ENCODE assay signal across 1 cellular context in the genomic region with DNA sequence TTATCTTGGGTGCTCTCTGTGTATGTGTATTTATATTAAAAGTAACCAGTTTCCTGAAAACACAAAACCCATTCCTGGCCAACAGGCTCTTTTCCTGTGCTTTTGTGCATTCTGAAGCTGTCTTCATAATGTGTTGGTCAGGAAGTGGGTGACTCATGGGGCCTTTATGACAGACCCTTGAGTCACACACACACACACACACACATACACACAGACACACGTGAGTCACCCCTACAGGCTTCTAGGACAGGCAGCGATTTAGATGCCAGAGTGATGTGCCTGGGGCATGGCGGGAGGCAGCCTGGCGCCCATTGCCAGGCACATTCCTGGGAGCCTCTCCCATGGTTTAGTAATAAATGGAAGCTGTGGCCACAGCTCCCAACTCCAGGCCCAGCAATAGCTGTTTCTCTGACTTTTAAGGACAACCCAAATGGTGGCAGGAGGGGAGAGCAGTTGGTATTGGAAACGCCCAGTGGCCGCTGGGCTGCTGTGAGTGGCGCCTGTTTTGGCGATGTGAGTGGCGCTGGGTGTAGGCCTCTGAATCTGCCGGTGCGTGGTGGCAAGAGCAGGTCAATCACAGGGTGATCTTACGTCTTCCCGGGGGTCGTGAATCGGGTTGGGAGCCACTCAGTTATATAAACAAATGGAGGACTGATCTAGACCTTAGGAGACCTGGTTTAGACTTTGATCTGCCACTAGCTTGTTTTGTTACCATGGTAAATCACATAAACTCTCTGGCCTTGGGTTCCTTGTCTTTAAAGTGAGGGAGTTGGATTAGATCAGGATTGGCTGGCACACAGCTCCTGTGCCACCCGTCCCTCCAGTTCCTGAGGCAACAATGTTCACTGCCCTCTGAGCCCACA.
TF ChIP-seq lines count a peak whose summit lies in the region.

No MANE protein-coding gene starts in this region.

TF ChIP-seq in HepG2, 621 proteins besides CTCF, POLR2A, EP300 and RAD21 (continued from another document and continues in another):
- no peak for TF ChIP-seq ZNF224 (CRISPR knock-in tag; IDR thresholded peaks at IDR 0.05)
- TF ChIP-seq, protein P1, sequence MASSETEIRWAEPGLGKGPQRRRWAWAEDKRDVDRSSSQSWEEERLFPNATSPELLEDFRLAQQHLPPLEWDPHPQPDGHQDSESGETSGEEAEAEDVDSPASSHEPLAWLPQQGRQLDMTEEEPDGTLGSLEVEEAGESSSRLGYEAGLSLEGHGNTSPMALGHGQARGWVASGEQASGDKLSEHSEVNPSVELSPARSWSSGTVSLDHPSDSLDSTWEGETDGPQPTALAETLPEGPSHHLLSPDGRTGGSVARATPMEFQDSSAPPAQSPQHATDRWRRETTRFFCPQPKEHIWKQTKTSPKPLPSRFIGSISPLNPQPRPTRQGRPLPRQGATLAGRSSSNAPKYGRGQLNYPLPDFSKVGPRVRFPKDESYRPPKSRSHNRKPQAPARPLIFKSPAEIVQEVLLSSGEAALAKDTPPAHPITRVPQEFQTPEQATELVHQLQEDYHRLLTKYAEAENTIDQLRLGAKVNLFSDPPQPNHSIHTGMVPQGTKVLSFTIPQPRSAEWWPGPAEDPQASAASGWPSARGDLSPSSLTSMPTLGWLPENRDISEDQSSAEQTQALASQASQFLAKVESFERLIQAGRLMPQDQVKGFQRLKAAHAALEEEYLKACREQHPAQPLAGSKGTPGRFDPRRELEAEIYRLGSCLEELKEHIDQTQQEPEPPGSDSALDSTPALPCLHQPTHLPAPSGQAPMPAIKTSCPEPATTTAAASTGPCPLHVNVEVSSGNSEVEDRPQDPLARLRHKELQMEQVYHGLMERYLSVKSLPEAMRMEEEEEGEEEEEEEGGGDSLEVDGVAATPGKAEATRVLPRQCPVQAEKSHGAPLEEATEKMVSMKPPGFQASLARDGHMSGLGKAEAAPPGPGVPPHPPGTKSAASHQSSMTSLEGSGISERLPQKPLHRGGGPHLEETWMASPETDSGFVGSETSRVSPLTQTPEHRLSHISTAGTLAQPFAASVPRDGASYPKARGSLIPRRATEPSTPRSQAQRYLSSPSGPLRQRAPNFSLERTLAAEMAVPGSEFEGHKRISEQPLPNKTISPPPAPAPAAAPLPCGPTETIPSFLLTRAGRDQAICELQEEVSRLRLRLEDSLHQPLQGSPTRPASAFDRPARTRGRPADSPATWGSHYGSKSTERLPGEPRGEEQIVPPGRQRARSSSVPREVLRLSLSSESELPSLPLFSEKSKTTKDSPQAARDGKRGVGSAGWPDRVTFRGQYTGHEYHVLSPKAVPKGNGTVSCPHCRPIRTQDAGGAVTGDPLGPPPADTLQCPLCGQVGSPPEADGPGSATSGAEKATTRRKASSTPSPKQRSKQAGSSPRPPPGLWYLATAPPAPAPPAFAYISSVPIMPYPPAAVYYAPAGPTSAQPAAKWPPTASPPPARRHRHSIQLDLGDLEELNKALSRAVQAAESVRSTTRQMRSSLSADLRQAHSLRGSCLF (CRISPR knock-in tag; IDR thresholded peaks at IDR 0.05; ENCODE audit: borderline replicate concordance): no peak
- no peak for TF ChIP-seq MTF1 (CRISPR knock-in tag; IDR thresholded peaks at IDR 0.05)
- TF ChIP-seq ZSCAN9 (CRISPR knock-in tag; IDR thresholded peaks at IDR 0.05; ENCODE audit: borderline replicate concordance): no peak
- peak; percentile 47; the same call in 1 of the 2 replicates for TF ChIP-seq RXRA (CRISPR knock-in tag; IDR thresholded peaks at IDR 0.05)
- TF ChIP-seq, protein P2, sequence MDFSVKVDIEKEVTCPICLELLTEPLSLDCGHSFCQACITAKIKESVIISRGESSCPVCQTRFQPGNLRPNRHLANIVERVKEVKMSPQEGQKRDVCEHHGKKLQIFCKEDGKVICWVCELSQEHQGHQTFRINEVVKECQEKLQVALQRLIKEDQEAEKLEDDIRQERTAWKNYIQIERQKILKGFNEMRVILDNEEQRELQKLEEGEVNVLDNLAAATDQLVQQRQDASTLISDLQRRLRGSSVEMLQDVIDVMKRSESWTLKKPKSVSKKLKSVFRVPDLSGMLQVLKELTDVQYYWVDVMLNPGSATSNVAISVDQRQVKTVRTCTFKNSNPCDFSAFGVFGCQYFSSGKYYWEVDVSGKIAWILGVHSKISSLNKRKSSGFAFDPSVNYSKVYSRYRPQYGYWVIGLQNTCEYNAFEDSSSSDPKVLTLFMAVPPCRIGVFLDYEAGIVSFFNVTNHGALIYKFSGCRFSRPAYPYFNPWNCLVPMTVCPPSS (IDR thresholded peaks at IDR 0.05): no peak
- TF ChIP-seq, protein P3, sequence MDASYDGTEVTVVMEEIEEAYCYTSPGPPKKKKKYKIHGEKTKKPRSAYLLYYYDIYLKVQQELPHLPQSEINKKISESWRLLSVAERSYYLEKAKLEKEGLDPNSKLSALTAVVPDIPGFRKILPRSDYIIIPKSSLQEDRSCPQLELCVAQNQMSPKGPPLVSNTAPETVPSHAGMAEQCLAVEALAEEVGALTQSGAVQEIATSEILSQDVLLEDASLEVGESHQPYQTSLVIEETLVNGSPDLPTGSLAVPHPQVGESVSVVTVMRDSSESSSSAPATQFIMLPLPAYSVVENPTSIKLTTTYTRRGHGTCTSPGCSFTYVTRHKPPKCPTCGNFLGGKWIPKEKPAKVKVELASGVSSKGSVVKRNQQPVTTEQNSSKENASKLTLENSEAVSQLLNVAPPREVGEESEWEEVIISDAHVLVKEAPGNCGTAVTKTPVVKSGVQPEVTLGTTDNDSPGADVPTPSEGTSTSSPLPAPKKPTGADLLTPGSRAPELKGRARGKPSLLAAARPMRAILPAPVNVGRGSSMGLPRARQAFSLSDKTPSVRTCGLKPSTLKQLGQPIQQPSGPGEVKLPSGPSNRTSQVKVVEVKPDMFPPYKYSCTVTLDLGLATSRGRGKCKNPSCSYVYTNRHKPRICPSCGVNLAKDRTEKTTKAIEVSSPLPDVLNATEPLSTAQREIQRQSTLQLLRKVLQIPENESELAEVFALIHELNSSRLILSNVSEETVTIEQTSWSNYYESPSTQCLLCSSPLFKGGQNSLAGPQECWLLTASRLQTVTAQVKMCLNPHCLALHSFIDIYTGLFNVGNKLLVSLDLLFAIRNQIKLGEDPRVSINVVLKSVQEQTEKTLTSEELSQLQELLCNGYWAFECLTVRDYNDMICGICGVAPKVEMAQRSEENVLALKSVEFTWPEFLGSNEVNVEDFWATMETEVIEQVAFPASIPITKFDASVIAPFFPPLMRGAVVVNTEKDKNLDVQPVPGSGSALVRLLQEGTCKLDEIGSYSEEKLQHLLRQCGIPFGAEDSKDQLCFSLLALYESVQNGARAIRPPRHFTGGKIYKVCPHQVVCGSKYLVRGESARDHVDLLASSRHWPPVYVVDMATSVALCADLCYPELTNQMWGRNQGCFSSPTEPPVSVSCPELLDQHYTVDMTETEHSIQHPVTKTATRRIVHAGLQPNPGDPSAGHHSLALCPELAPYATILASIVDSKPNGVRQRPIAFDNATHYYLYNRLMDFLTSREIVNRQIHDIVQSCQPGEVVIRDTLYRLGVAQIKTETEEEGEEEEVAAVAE (CRISPR knock-in tag; IDR thresholded peaks at IDR 0.05; ENCODE audit: borderline replicate concordance): no peak
- peak; percentile 83 for TF ChIP-seq ZNF646 (CRISPR knock-in tag; IDR thresholded peaks at IDR 0.05)
- TF ChIP-seq AGO1 (IDR thresholded peaks at IDR 0.05; ENCODE audit: low read depth, low read length, poor library complexity, severe bottlenecking): no peak
- TF ChIP-seq ZBTB33 (CRISPR knock-in tag; IDR thresholded peaks at IDR 0.05): peak; percentile 99
- peak; percentile 72 for TF ChIP-seq JUND (CRISPR knock-in tag; IDR thresholded peaks at IDR 0.05)
- TF ChIP-seq, protein P4, sequence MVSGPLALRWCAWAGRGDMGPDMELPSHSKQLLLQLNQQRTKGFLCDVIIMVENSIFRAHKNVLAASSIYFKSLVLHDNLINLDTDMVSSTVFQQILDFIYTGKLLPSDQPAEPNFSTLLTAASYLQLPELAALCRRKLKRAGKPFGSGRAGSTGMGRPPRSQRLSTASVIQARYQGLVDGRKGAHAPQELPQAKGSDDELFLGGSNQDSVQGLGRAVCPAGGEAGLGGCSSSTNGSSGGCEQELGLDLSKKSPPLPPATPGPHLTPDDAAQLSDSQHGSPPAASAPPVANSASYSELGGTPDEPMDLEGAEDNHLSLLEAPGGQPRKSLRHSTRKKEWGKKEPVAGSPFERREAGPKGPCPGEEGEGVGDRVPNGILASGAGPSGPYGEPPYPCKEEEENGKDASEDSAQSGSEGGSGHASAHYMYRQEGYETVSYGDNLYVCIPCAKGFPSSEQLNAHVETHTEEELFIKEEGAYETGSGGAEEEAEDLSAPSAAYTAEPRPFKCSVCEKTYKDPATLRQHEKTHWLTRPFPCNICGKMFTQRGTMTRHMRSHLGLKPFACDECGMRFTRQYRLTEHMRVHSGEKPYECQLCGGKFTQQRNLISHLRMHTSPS (CRISPR knock-in tag; IDR thresholded peaks at IDR 0.05; ENCODE audit: low read depth): peak; percentile 26; the same call in 1 of the 2 replicates
- no peak for TF ChIP-seq ZNF382 (CRISPR knock-in tag; IDR thresholded peaks at IDR 0.05; ENCODE audit: borderline replicate concordance)
- no peak for TF ChIP-seq ZNF263 (CRISPR knock-in tag; IDR thresholded peaks at IDR 0.05)
- peak; percentile 52 for TF ChIP-seq ASH2L (IDR thresholded peaks at IDR 0.05; ENCODE audit: insufficient read length, low read depth, low read length)
- peak; percentile 73; the same call in 1 of the 2 replicates for TF ChIP-seq CHD4 (IDR thresholded peaks at IDR 0.05; ENCODE audit: borderline replicate concordance, low read length)
- TF ChIP-seq SAFB2 (CRISPR knock-in tag; IDR thresholded peaks at IDR 0.05; ENCODE audit: borderline replicate concordance, low read depth): no peak
- no peak for TF ChIP-seq NFYB (CRISPR knock-in tag; IDR thresholded peaks at IDR 0.05)
- TF ChIP-seq TCF7 (IDR thresholded peaks at IDR 0.05; ENCODE audit: low read depth): peak; percentile 60; the same call in 1 of the 2 replicates
- TF ChIP-seq, protein P5, sequence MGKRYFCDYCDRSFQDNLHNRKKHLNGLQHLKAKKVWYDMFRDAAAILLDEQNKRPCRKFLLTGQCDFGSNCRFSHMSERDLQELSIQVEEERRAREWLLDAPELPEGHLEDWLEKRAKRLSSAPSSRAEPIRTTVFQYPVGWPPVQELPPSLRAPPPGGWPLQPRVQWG (CRISPR knock-in tag; IDR thresholded peaks at IDR 0.05; ENCODE audit: borderline replicate concordance, low read depth): no peak
- TF ChIP-seq ZBTB34 (CRISPR knock-in tag; IDR thresholded peaks at IDR 0.05): no peak
- TF ChIP-seq SMARCE1 (IDR thresholded peaks at IDR 0.05; ENCODE audit: borderline replicate concordance): peak; percentile 80; the same call in 1 of the 2 replicates
- TF ChIP-seq NFE2L2 (IDR thresholded peaks at IDR 0.05; ENCODE audit: low read length): no peak
